In the genomic region with DNA sequence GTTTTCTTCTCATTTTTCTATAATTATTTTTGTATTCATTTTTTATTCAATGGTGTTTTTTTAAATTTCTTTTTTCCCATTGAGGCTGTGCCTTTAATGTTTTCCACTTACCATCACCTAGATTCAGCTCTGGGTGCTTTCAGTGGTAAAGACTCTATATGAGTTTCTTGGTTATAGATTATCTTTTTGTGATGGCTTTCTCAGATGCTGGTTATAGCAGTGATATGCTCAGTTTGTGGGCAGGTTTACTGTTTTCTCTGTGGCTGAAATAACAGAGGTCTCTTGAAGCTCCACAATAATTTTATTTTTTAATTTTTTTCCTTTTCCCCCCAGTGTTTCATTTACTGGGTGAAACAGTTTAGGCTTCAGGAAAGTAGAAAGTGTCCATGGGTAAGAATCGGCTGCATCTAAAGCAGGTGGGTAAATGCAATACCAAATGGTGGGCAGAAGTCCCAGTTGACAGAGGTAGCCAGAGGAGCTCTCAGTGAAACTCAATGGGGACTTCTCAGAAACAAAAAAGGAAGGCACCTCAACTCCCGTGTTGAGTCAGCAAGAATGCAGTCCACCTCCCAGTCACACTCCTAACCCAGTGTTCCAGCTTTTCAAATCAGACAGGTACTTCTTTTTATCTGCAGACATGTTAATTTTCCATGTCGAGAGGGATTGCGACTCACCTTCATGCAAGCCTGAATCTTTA, we compare ENCODE assay signal across 17 cellular contexts.
"Had no signal": no experiment of that assay in that cellular context is flagged by ENCODE, and none has a peak within 500 bp of the region (broad histone marks: within the 10 kb centered on the region; RNA-seq: fewer than 3 reads in every experiment).

No MANE protein-coding gene starts in this region.

- H3K36me3 ChIP-seq: transverse colon, vagina had no signal

- ATAC-seq: effector memory CD8-positive, alpha-beta T cell; WTC11 had no signal

- H3K27me3 ChIP-seq: transverse colon, vagina had no signal

- FAIRE-seq: astrocyte, frontal cortex had no signal

- H3K27ac ChIP-seq: epithelial cell of prostate, transverse colon, vagina had no signal

- H3K4me1 ChIP-seq: transverse colon, vagina had no signal

- H3K4me3 ChIP-seq: transverse colon, vagina had no signal

- DNase-seq: activated CD4-positive, alpha-beta memory T cell treated with anti-CD3 and anti-CD28 coated beads, Interleukin-2, amount 10 ng/mL, durations not matched to agents 7 days and 5 days; activated CD4-positive, alpha-beta T cell treated with anti-CD3 and anti-CD28 coated beads for 4 hours; activated effector memory CD4-positive, alpha-beta T cell treated with Interleukin-2 at 50 U/mL for 16 hours; activated naive CD4-positive, alpha-beta T cell treated with anti-CD3 and anti-CD28 coated beads, Interleukin-2, amount 50 U/mL, for 16 hours; activated T-cell treated with anti-CD3 and anti-CD28 coated beads, Interleukin-2, amount 50 U/mL, for 24 hours; dermis blood vessel endothelial cell; effector memory CD8-positive, alpha-beta T cell; head of caudate nucleus; immature natural killer cell; stimulated activated CD4-positive, alpha-beta T cell treated with anti-CD3 and anti-CD28 coated beads, Interleukin-4, amount 100 ng/mL, for 24 hours; stimulated activated naive CD4-positive, alpha-beta T cell treated with Interleukin-2 at 50 U/mL for 16 hours; transverse colon had no signal

- H3K9me3 ChIP-seq: transverse colon, vagina had no signal
